Comparison of ENCODE assay signal across 9 cellular contexts in genomic region chr9:86614871-86615849, GRCh38.
A peak's percentile ranks its signal among the peaks of the same experiment; 100 is the strongest.
DNase-seq lines count a peak whose midpoint lies in the region; ATAC-seq and TF ChIP-seq lines count a peak whose summit lies in the region.
"Had no signal": no experiment of that assay in that cellular context is flagged by ENCODE, and none has a peak within 500 bp of the region (broad histone marks: within the 10 kb centered on the region; RNA-seq: fewer than 3 reads in every experiment).

No MANE protein-coding gene starts in this region.

- H3K4me1 Mint-ChIP-seq in nephron: peaks cover 34% of the 10 kb centered on the region

- peak; percentile 22 to 34 (median 26) for TF ChIP-seq CTCF in nephron (IDR thresholded peaks at IDR 0.05; ENCODE audit: unreplicated experiment in 3 of 3)

- no peak for ATAC-seq in HG03280 (IDR thresholded peaks at IDR 0.05; ENCODE audit: unreplicated experiment)

- H3K27me3 Mint-ChIP-seq in nephron (ENCODE audit: low read depth): no peaks in the 10 kb centered on the region

- no peak overlapping the region for H3K4me3 Mint-ChIP-seq in nephron

- DNase-seq in ELR (ENCODE audit: low read depth) (peak; percentile 13), Kasumi-1 (lab: John Stamatoyannopoulos, UW) (peak; percentile 10 to 42), dedifferentiated amniotic fluid mesenchymal stem cell (ENCODE audit: extremely low spot score) (peak; percentile 74), GM19240 (ENCODE audit: insufficient read length, low spot score) (no peak), DMS114 treated with DMSO at 0.1 percent for 48 hours (lab: John Stamatoyannopoulos, UW; ENCODE audit: unreplicated experiment) (no peak), globus pallidus (ENCODE audit: low spot score) (no peak)
- DNase-seq: colonic mucosa had no signal

- H3K36me3 Mint-ChIP-seq in nephron (ENCODE audit: low read depth): peaks cover 4% of the 10 kb centered on the region

- H3K27ac Mint-ChIP-seq in nephron: peak overlapping the region; percentile 59 to 74 (median 67)

- peaks cover 5% of the 10 kb centered on the region for H3K9me3 Mint-ChIP-seq in nephron

Comparison
In these comparisons a context has a peak if more than half of its experiments do, and no peak if none do; other contexts are left out.
1. DNase-seq: peak in ELR (single experiment), Kasumi-1 (2 of 2) and dedifferentiated amniotic fluid mesenchymal stem cell (single experiment); none in GM19240 (single experiment), DMS114 treated with DMSO at 0.1 percent for 48 hours (single experiment) and globus pallidus (single experiment).